Comparison of ENCODE assay signal across 18 cellular contexts in the genomic region with DNA sequence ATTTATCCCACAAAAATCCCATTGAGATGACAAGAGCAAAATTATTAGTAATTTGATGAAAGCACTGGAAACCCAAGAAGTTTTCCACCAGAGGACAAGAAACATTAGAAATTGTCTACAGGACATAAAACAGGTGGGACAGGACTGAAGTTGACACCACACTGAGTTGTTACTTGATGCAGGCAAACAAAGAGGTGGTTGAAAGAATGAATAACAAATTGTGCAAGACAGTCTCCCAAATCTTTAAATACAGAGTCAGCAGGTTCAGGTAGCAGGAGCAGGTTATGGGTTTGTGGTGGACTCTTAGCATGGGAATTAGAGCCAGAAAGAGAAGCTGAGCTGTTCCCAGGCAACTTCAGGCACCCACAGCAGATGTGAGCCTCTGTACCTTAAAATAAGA. TPM values are rescaled to one million over a fixed set of nuclear protein-coding genes. Genes with fewer than 3 reads are reported as not detected.
DNase-seq lines count a peak whose midpoint lies in the region; ATAC-seq and TF ChIP-seq lines count a peak whose summit lies in the region.
"Had no signal": no experiment of that assay in that cellular context is flagged by ENCODE, and none has a peak within 500 bp of the region (broad histone marks: within the 10 kb centered on the region; RNA-seq: fewer than 3 reads in every experiment).

No MANE protein-coding gene starts in this region.

- CTCF ChIA-PET in PC-9 (lab: Charles Lee) = no interaction called here

- H3F3A ChIP-seq in PC-9 (ENCODE audit: insufficient read depth, low read depth) = peaks cover 18% of the 10 kb centered on the region; the same call in 1 of the 2 replicates

- H3K9me2 ChIP-seq in PC-9 (ENCODE audit: insufficient read depth) = no peaks in the 10 kb centered on the region

- no peak overlapping the region for H3K4me3 ChIP-seq in PC-9
- no peak overlapping the region for H3K4me3 ChIP-seq in sigmoid colon
- H3K4me3 ChIP-seq: A549, GM23338 had no signal

- POLR2A ChIA-PET in PC-9 (lab: Charles Lee; ENCODE audit: unreplicated experiment) = no interaction called here

- H4K20me1 ChIP-seq in PC-9 (ENCODE audit: insufficient read depth) = no peaks in the 10 kb centered on the region

- H3K4me2 ChIP-seq in PC-9 = peak overlapping the region; percentile 57
- H3K4me2 ChIP-seq: A549, GM23338 had no signal

- peaks cover 9% of the 10 kb centered on the region; the same call in 1 of the 2 replicates for H3K9me3 ChIP-seq in PC-9 (ENCODE audit: insufficient read depth, low read depth)
- H3K9me3 ChIP-seq in sigmoid colon = no peaks in the 10 kb centered on the region

- TF ChIP-seq EP300 in sigmoid colon (IDR thresholded peaks at IDR 0.05) = no peak

- H3K27me3 ChIP-seq in PC-9 (ENCODE audit: insufficient read depth, low read depth) (no peaks in the 10 kb centered on the region), sigmoid colon (no peaks in the 10 kb centered on the region)

- H3K27ac ChIP-seq in PC-9 (peak overlapping the region; percentile 52), sigmoid colon (no peak overlapping the region)
- H3K27ac ChIP-seq: 22Rv1, A549 had no signal

- no peaks in the 10 kb centered on the region for H3K79me2 ChIP-seq in PC-9 (ENCODE audit: low read depth)

- DNase-seq in NCI-H2107 treated with DMSO at 0.1 percent for 48 hours (lab: John Stamatoyannopoulos, UW; ENCODE audit: unreplicated experiment) = peak; percentile 0
- DNase-seq in NCI-H2107 (lab: John Stamatoyannopoulos, UW) = no peak
- DNase-seq in PC-9 = peak in 1 of 2 experiments; percentile 77
- DNase-seq in ureter (ENCODE audit: low spot score) = no peak
- DNase-seq in sigmoid colon = no peak
- DNase-seq: ACHN; C1 segment of cervical spinal cord; Calu3; CD4-positive, alpha-beta memory T cell; COR-L47; DMS53; DMS79 treated with DMSO at 0.1 percent for 48 hours; H9 had no signal

- TF ChIP-seq POLR2A in sigmoid colon (IDR thresholded peaks at IDR 0.05) = no peak

- 0 out of 2 replicates have a peak overlapping the region, but pooled peaks have one; percentile 53 for H2AFZ ChIP-seq in PC-9
- H2AFZ ChIP-seq: GM23338 had no signal

- intact Hi-C loops in PC-9 (cut with micrococcal nuclease; ENCODE audit: unreplicated experiment) (no loop called here), sigmoid colon (cut with DNase I) (no loop called here)

- BruUV-seq in PC-9 (replicated peaks; lab: Mats Ljungman, UMichigan) = no TSS peak

- no peak for TF ChIP-seq CTCF in PC-9 (conservative IDR thresholded peaks at IDR 0.05)
- TF ChIP-seq CTCF in sigmoid colon (IDR thresholded peaks at IDR 0.05) = no peak

- H3K36me3 ChIP-seq in PC-9 (ENCODE audit: low read depth) (no peaks in the 10 kb centered on the region), sigmoid colon (no peaks in the 10 kb centered on the region)

- ATAC-seq in esophagus mucosa = peak; percentile 81
- ATAC-seq: A549, GM23338, HCT116 had no signal

- H3K4me1 ChIP-seq in PC-9 (replicated peaks; ENCODE audit: insufficient read depth) = peaks cover 25% of the 10 kb centered on the region
- no peaks in the 10 kb centered on the region for H3K4me1 ChIP-seq in sigmoid colon
- H3K4me1 ChIP-seq: A549 had no signal

RNA-seq across cellular contexts. Expression of a gene that starts 30.3 kb away (rescaled TPM):
- total RNA-seq in PC-9 (2021) = 5.7 and 6.9 TPM in 2 replicates
- 2.9 TPM for total RNA-seq in esophagus mucosa
- 13.6 TPM for total RNA-seq in ureter
- total RNA-seq in sigmoid colon = 100 to 1,000 TPM; 116 to 205 (median 170) TPM
- 100 to 1,000 TPM in 1 of 3 donors, 10 to 100 TPM in 2; 26.4 to 143 (median 58.3) TPM for polyA plus RNA-seq in sigmoid colon
